1 cellular context compared by ENCODE assay signal in the genomic region with DNA sequence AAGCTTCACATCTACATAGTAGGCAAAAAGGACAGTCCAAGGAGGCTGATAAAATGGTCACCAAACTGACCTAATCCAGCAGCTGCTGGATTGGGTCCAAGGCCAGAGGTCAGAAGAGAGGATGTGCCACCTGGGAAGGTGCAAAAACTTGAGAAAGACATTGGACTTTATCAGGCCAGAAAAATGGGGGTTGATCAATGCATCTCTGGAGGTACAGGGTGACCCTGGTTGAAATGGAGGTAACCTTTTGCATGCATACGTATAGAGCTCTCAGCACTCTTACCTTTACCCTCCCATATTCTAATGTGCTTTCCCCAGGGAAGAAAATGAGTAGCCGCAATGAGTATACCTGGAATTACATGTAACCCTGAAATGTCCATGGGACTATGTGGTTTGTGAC.
TF ChIP-seq lines count a peak whose summit lies in the region.

No MANE protein-coding gene starts in this region.

TF ChIP-seq in GM12878, 131 proteins besides CTCF, POLR2A, EP300 and RAD21:
- no peak for TF ChIP-seq FOS (IDR thresholded peaks at IDR 0.05; ENCODE audit: borderline replicate concordance, extremely low read depth, insufficient read length)
- TF ChIP-seq MYB (IDR thresholded peaks at IDR 0.05; ENCODE audit: borderline replicate concordance, low read depth, low read length) = no peak
- no peak for TF ChIP-seq MEF2B (IDR thresholded peaks at IDR 0.05; ENCODE audit: partially characterized antibody, poor library complexity, severe bottlenecking)
- no peak for TF ChIP-seq TARDBP (IDR thresholded peaks at IDR 0.05; ENCODE audit: borderline replicate concordance)
- TF ChIP-seq RBBP5 (conservative IDR thresholded peaks at IDR 0.05) = no peak
- no peak for TF ChIP-seq ZNF24 (IDR thresholded peaks at IDR 0.05)
- TF ChIP-seq EED (IDR thresholded peaks at IDR 0.05; ENCODE audit: low read depth) = no peak
- no peak for TF ChIP-seq POLR2AphosphoS5 (IDR thresholded peaks at IDR 0.05; ENCODE audit: low read length)
- TF ChIP-seq, protein P1, sequence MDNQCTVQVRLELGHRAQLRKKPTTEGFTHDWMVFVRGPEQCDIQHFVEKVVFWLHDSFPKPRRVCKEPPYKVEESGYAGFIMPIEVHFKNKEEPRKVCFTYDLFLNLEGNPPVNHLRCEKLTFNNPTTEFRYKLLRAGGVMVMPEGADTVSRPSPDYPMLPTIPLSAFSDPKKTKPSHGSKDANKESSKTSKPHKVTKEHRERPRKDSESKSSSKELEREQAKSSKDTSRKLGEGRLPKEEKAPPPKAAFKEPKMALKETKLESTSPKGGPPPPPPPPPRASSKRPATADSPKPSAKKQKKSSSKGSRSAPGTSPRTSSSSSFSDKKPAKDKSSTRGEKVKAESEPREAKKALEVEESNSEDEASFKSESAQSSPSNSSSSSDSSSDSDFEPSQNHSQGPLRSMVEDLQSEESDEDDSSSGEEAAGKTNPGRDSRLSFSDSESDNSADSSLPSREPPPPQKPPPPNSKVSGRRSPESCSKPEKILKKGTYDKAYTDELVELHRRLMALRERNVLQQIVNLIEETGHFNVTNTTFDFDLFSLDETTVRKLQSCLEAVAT (IDR thresholded peaks at IDR 0.05) = no peak
- TF ChIP-seq, protein P2, sequence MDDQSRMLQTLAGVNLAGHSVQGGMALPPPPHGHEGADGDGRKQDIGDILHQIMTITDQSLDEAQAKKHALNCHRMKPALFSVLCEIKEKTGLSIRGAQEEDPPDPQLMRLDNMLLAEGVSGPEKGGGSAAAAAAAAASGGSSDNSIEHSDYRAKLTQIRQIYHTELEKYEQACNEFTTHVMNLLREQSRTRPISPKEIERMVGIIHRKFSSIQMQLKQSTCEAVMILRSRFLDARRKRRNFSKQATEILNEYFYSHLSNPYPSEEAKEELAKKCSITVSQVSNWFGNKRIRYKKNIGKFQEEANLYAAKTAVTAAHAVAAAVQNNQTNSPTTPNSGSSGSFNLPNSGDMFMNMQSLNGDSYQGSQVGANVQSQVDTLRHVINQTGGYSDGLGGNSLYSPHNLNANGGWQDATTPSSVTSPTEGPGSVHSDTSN (IDR thresholded peaks at IDR 0.05; ENCODE audit: insufficient replicate concordance, low read depth, low read length) = no peak
- TF ChIP-seq, protein P3, sequence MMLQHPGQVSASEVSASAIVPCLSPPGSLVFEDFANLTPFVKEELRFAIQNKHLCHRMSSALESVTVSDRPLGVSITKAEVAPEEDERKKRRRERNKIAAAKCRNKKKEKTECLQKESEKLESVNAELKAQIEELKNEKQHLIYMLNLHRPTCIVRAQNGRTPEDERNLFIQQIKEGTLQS (IDR thresholded peaks at IDR 0.05; ENCODE audit: borderline replicate concordance, extremely low read depth, low read depth, low read length) = no peak
- TF ChIP-seq, protein P4, sequence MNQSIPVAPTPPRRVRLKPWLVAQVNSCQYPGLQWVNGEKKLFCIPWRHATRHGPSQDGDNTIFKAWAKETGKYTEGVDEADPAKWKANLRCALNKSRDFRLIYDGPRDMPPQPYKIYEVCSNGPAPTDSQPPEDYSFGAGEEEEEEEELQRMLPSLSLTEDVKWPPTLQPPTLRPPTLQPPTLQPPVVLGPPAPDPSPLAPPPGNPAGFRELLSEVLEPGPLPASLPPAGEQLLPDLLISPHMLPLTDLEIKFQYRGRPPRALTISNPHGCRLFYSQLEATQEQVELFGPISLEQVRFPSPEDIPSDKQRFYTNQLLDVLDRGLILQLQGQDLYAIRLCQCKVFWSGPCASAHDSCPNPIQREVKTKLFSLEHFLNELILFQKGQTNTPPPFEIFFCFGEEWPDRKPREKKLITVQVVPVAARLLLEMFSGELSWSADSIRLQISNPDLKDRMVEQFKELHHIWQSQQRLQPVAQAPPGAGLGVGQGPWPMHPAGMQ (IDR thresholded peaks at IDR 0.05; ENCODE audit: borderline replicate concordance) = no peak
- TF ChIP-seq JUND (IDR thresholded peaks at IDR 0.05; ENCODE audit: low read depth, low read length) = no peak
- TF ChIP-seq, protein P5, sequence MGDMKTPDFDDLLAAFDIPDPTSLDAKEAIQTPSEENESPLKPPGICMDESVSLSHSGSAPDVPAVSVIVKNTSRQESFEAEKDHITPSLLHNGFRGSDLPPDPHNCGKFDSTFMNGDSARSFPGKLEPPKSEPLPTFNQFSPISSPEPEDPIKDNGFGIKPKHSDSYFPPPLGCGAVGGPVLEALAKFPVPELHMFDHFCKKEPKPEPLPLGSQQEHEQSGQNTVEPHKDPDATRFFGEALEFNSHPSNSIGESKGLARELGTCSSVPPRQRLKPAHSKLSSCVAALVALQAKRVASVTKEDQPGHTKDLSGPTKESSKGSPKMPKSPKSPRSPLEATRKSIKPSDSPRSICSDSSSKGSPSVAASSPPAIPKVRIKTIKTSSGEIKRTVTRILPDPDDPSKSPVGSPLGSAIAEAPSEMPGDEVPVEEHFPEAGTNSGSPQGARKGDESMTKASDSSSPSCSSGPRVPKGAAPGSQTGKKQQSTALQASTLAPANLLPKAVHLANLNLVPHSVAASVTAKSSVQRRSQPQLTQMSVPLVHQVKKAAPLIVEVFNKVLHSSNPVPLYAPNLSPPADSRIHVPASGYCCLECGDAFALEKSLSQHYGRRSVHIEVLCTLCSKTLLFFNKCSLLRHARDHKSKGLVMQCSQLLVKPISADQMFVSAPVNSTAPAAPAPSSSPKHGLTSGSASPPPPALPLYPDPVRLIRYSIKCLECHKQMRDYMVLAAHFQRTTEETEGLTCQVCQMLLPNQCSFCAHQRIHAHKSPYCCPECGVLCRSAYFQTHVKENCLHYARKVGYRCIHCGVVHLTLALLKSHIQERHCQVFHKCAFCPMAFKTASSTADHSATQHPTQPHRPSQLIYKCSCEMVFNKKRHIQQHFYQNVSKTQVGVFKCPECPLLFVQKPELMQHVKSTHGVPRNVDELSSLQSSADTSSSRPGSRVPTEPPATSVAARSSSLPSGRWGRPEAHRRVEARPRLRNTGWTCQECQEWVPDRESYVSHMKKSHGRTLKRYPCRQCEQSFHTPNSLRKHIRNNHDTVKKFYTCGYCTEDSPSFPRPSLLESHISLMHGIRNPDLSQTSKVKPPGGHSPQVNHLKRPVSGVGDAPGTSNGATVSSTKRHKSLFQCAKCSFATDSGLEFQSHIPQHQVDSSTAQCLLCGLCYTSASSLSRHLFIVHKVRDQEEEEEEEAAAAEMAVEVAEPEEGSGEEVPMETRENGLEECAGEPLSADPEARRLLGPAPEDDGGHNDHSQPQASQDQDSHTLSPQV (IDR thresholded peaks at IDR 0.05) = no peak
- no peak for TF ChIP-seq ZNF274 (IDR thresholded peaks at IDR 0.05; ENCODE audit: insufficient read depth, insufficient read length)
